Comparison of ENCODE assay signal across 8 cellular contexts in the genomic region with DNA sequence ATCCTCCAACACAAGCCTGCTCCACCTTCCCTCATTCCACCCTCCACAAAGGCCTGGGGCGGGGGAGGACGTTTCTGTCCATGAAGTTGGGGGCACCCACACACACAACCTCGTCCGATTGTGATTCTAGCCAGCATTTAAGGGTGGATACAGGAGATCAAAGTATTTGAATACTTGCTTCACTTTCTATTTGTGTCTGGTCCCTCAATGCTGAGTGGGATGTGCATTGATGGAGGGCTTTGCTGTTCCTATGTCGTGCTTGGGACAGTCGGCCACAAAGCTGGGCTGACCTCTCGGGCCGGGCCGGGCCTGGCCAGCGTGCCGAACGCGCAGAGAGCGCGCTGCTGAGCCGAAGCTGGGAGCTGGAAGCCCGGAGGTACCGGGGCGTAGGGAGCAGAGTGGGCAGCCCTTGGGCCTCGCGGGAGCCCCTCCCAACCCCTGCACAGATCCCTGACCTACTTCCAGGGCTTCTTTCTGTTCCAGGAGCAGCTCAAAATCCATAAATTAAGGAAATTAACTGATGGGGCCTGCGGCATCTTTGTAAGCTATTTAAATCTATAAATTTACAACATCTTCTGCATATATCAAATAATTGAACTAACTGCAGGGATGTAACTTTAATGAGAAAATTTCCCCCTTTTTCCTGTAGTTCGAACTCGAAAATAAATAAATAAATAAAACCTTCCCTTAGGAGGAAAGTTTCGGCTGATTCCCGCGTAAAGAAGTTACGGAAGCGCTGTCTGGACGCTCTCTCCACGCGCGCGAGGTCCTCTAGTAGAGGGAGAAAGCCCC. TPM values are rescaled to one million over a fixed set of nuclear protein-coding genes. Genes with fewer than 3 reads are reported as not detected.
A peak's percentile ranks its signal among the peaks of the same experiment; 100 is the strongest.
DNase-seq lines count a peak whose midpoint lies in the region; ATAC-seq and TF ChIP-seq lines count a peak whose summit lies in the region.

No MANE protein-coding gene starts in this region.

- H3K4me1 Mint-ChIP-seq in CD8-positive, alpha-beta T cell (ENCODE audit: low read depth), result peaks cover 3% of the 10 kb centered on the region

- H3K27me3 ChIP-seq in CD8-positive, alpha-beta T cell (ENCODE audit: insufficient read depth, low read length), result peaks cover 15% of the 10 kb centered on the region
- H3K27me3 ChIP-seq in esophagus squamous epithelium, result peaks cover 0 to 4% (median 0%) of the 10 kb centered on the region in 4 donors
- no peaks in the 10 kb centered on the region for H3K27me3 ChIP-seq in neuron (ENCODE audit: insufficient read depth, low read length)

- POLR2A ChIA-PET in CD8-positive, alpha-beta T cell (lab: Charles Lee), result no interaction called here

- H3K9me3 ChIP-seq in CD8-positive, alpha-beta T cell (ENCODE audit: low read length), result no peaks in the 10 kb centered on the region
- H3K9me3 ChIP-seq in esophagus squamous epithelium (no peaks in the 10 kb centered on the region), neuron (ENCODE audit: low read length) (no peaks in the 10 kb centered on the region)

- no peaks in the 10 kb centered on the region for H3K9me3 Mint-ChIP-seq in CD8-positive, alpha-beta T cell

- no peaks in the 10 kb centered on the region for H3K36me3 Mint-ChIP-seq in CD8-positive, alpha-beta T cell

- WGBS in esophagus squamous epithelium, 2 donors, result 19 to 26% methylated on average over 20 to 31 of the region's 34 CpGs

- no peak for TF ChIP-seq POLR2A in esophagus squamous epithelium (IDR thresholded peaks at IDR 0.05)

- CTCF ChIA-PET in CD8-positive, alpha-beta T cell (lab: Charles Lee), result interaction anchor here (0.9 to 1.5 kb wide), 3 partner anchors 10 to 17 kb away, joined by 3 to 6 read pairs (median 5); no protein-coding TSS in a partner anchor

- no peak overlapping the region for H3K4me3 ChIP-seq in CD8-positive, alpha-beta T cell (ENCODE audit: low read depth, low read length)
- peak overlapping the region; percentile 59 to 91 (median 81) for H3K4me3 ChIP-seq in esophagus squamous epithelium
- H3K4me3 ChIP-seq in neuron (ENCODE audit: low read length), result peak overlapping the region; percentile 97

- H3K27ac ChIP-seq in CD8-positive, alpha-beta T cell (ENCODE audit: low read depth, low read length), result no peak overlapping the region
- peak overlapping the region; percentile 89 to 98 (median 98) for H3K27ac ChIP-seq in esophagus squamous epithelium

- no peak overlapping the region for H3K27ac Mint-ChIP-seq in CD8-positive, alpha-beta T cell

- ATAC-seq in CD8-positive, alpha-beta T cell, result no peak
- no peak for ATAC-seq in GM18520 (IDR thresholded peaks at IDR 0.05; ENCODE audit: unreplicated experiment)
- ATAC-seq in HG02870 (IDR thresholded peaks at IDR 0.05; ENCODE audit: unreplicated experiment), result no peak

- TF ChIP-seq CTCF in CD8-positive, alpha-beta T cell (IDR thresholded peaks at IDR 0.05), result no peak
- TF ChIP-seq CTCF in esophagus squamous epithelium (IDR thresholded peaks at IDR 0.05), result no peak

- H3K4me1 ChIP-seq in CD8-positive, alpha-beta T cell (ENCODE audit: insufficient read depth, low read length), result no peaks in the 10 kb centered on the region
- peaks cover 9 to 37% (median 11%) of the 10 kb centered on the region in 3 donors for H3K4me1 ChIP-seq in esophagus squamous epithelium
- H3K4me1 ChIP-seq in neuron (ENCODE audit: insufficient read depth, low read length), result peaks cover 16% of the 10 kb centered on the region

- no peak for DNase-seq in CD8-positive, alpha-beta T cell
- DNase-seq in RPMI7951 (ENCODE audit: low read depth) (peak; percentile 35), esophagus squamous epithelium (lab: John Stamatoyannopoulos, UW) (no peak), HUDEP-2 (lab: John Stamatoyannopoulos, UW; ENCODE audit: unreplicated experiment in 76 of 76) (no peak)
- no peak for DNase-seq in effector CD4-positive, alpha-beta T cell

- intact Hi-C loops in CD8-positive, alpha-beta T cell (cut with DNase I, micrococcal nuclease), result no loop called here
- intact Hi-C loops in esophagus squamous epithelium (cut with DNase I), result loop anchor here (5.0 kb wide), 1 partner anchor 198 kb away; no protein-coding TSS in a partner anchor

- H3K36me3 ChIP-seq in CD8-positive, alpha-beta T cell (ENCODE audit: insufficient read depth, low read length), result no peaks in the 10 kb centered on the region
- H3K36me3 ChIP-seq in esophagus squamous epithelium (peaks cover 0 to 2% (median 0%) of the 10 kb centered on the region in 3 donors), neuron (ENCODE audit: insufficient read depth, low read length) (peaks cover 7% of the 10 kb centered on the region)

- peak overlapping the region; percentile 19 for H2AFZ ChIP-seq in neuron (ENCODE audit: low read depth, low read length)

- H3K4me3 Mint-ChIP-seq in CD8-positive, alpha-beta T cell, result peak overlapping the region; percentile 66

- H3K27me3 Mint-ChIP-seq in CD8-positive, alpha-beta T cell (ENCODE audit: low read depth), result peaks cover 37% of the 10 kb centered on the region

RNA-seq across cellular contexts. Expression of a gene that starts 1.9 kb away (rescaled TPM):
- under 1 TPM; 0.14 to 0.27 TPM for total RNA-seq in CD8-positive, alpha-beta T cell
- total RNA-seq in RPMI7951 (2014; rRNA removed; shearing (Covaris generic)), result 62.4 and 95.0 TPM in 2 replicates
- total RNA-seq in esophagus squamous epithelium, result 10 to 100 TPM; 53.6 to 89.1 (median 72.5) TPM

Comparison
In these comparisons a context has a peak if more than half of its experiments do, and no peak if none do; other contexts are left out.
1. RNA of a gene that starts 1.9 kb away (total RNA-seq): 53.6 to 89.1 TPM in esophagus squamous epithelium and 62.4 to 95.0 TPM in RPMI7951; 0.14 to 0.27 TPM in CD8-positive, alpha-beta T cell; every median in the first group is over 10 times any median in the second.